8 cellular contexts compared by ENCODE assay signal in genomic region chr5:160021818-160022446, GRCh38.
A peak's percentile ranks its signal among the peaks of the same experiment; 100 is the strongest.
DNase-seq lines count a peak whose midpoint lies in the region; ATAC-seq, FAIRE-seq and TF ChIP-seq lines count a peak whose summit lies in the region.

No MANE protein-coding gene starts in this region.

- no peak overlapping the region for H3K4me3 ChIP-seq in brain microvascular endothelial cell (ENCODE audit: low read depth, low read length)

- no peak overlapping the region for H3K27ac ChIP-seq in brain microvascular endothelial cell

- DNase-seq in AG08395 (ENCODE audit: low spot score) (peak; percentile 62), GM18507 (ENCODE audit: extremely low spot score, insufficient read length, low read depth) (peak; percentile 14), NCI-H146 treated with DMSO at 0.1 percent for 48 hours (lab: John Stamatoyannopoulos, UW; ENCODE audit: unreplicated experiment) (peak; percentile 36), T-helper 1 cell (peak; percentile 13 to 59 (median 43)), brain microvascular endothelial cell (peak; percentile 71), inferior parietal cortex (ENCODE audit: extremely low spot score) (peak; percentile 95)
- DNase-seq in stimulated activated CD4-positive, alpha-beta T cell treated with anti-CD3 and anti-CD28 coated beads, Interleukin-2, amount 100 ng/mL, for 24 hours = peak; percentile 30 to 59

- ATAC-seq in HG02970 (IDR thresholded peaks at IDR 0.05; ENCODE audit: low FRiP score, unreplicated experiment) = peak; percentile 68

- in situ Hi-C loops in brain microvascular endothelial cell (cut with HindIII; ENCODE audit: low pct_ligation_motif_present, low sequenced_read_pairs) = no loop called here

- TF ChIP-seq CTCF in brain microvascular endothelial cell (IDR thresholded peaks at IDR 0.05; ENCODE audit: low read depth, low read length, missing control alignments) = peak; percentile 76

- no peaks in the 10 kb centered on the region for H3K27me3 ChIP-seq in brain microvascular endothelial cell (replicated peaks)

- FAIRE-seq in GM18507 (lab: Jason Lieb, UNC) = peak; percentile 84

- H3K36me3 ChIP-seq in brain microvascular endothelial cell (replicated peaks) = peaks cover 2% of the 10 kb centered on the region

Comparison
In these comparisons a context has a peak if more than half of its experiments do, and no peak if none do; other contexts are left out.
1. DNase-seq: peak in every context shown above with its lines; median percentile 95 in inferior parietal cortex; 71 in brain microvascular endothelial cell; 62 in AG08395; 44 in stimulated activated CD4-positive, alpha-beta T cell treated with anti-CD3 and anti-CD28 coated beads, Interleukin-2, amount 100 ng/mL, for 24 hours; 43 in T-helper 1 cell; 36 in NCI-H146 treated with DMSO at 0.1 percent for 48 hours; 14 in GM18507.